Comparison of ENCODE assay signal across 9 cellular contexts in the genomic region with DNA sequence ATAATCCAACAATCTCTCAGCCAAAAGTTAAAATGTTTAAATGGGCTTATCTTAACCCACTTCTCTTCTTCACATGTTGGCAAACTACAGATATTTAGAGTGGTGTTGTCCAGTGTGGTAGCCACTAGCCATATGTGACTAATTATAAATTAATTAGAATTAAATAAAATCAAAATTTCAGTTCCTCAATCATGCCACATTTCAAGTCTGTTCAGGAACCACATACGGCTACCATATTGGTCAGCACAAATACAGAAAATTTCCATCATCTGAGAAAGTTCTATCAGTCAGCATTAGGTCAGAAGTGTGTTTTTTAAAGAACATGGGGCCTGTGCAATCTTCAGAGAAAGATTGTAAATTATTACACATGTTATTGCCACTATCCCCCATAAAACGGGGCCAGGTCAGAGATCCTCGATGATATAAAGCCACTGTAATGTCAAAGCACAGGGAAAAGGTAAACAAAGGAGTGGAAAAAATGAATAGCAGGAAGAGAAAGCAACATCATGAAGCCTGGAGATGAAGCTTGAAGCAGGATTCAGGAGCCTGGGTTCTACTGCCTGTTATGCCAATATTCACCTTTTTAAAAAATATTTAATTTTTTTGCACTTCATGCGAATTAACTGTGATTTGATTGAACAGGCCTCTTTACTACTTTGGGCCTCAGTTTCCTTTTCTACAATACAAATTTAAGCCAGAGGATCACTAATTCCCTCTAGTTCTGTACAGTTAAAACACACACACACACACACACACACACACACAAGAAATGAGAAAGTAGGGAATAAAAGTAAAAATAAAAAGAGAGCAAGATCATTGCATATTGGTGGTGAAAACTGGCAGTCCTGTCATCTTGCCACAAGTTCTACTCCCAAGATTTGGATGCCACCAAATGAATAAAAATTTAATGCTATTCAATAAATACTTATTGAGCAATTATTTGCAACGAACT. TPM values are rescaled to one million over a fixed set of nuclear protein-coding genes. Genes with fewer than 3 reads are reported as not detected.
A peak's percentile ranks its signal among the peaks of the same experiment; 100 is the strongest.
DNase-seq lines count a peak whose midpoint lies in the region; ATAC-seq and TF ChIP-seq lines count a peak whose summit lies in the region.
"Had no signal": no experiment of that assay in that cellular context is flagged by ENCODE, and none has a peak within 500 bp of the region (broad histone marks: within the 10 kb centered on the region; RNA-seq: fewer than 3 reads in every experiment).

No MANE protein-coding gene starts in this region.

- no peak for DNase-seq in MG63
- DNase-seq in coronary artery (ENCODE audit: low spot score): no peak
- no peak for DNase-seq in pons (ENCODE audit: low spot score)
- no peak for DNase-seq in KBM-7
- DNase-seq: midbrain had no signal

- H4K20me1 ChIP-seq in DOHH2 (ENCODE audit: control insufficient read depth, insufficient read depth, low read depth, low read length): 0 out of 2 replicates have a peak, but pooled peaks cover 5% of the 10 kb centered on the region

- no peaks in the 10 kb centered on the region for H3K9me3 ChIP-seq in DOHH2 (ENCODE audit: control insufficient read depth, insufficient read depth, low read length)
- H3K9me3 ChIP-seq in MG63: no peaks in the 10 kb centered on the region
- peaks cover 13% of the 10 kb centered on the region for H3K9me3 ChIP-seq in neuron (ENCODE audit: low read length)

- TF ChIP-seq CTCF in DOHH2 (IDR thresholded peaks at IDR 0.05; ENCODE audit: low read depth, low read length, poor library complexity, severe bottlenecking): no peak
- TF ChIP-seq CTCF in coronary artery (IDR thresholded peaks at IDR 0.05): no peak

- H3K36me3 ChIP-seq in DOHH2 (ENCODE audit: control insufficient read depth, low read length) (peaks cover 40% of the 10 kb centered on the region), MG63 (peaks cover 16% of the 10 kb centered on the region), neuron (ENCODE audit: insufficient read depth, low read length) (peaks cover 6% of the 10 kb centered on the region)

- no peaks in the 10 kb centered on the region for H3K9me2 ChIP-seq in DOHH2 (replicated peaks; ENCODE audit: control insufficient read depth, low read length)

- H3K27me3 ChIP-seq in DOHH2 (ENCODE audit: control insufficient read depth, low read length) (no peaks in the 10 kb centered on the region), MG63 (no peaks in the 10 kb centered on the region), neuron (ENCODE audit: insufficient read depth, low read length) (no peaks in the 10 kb centered on the region)

- H3F3A ChIP-seq in DOHH2 (ENCODE audit: control insufficient read depth, insufficient read depth): peaks cover 18% of the 10 kb centered on the region

- in situ Hi-C loops in KBM-7 (cut with MboI; ENCODE audit: low pct_unique_long_range_greater_than_20kb, low sequenced_read_pairs): no loop called here

- peak overlapping the region; percentile 94 for H3K4me3 ChIP-seq in DOHH2 (ENCODE audit: low read length)
- peak overlapping the region; percentile 80 for H3K4me3 ChIP-seq in MG63
- peak overlapping the region; percentile 92 for H3K4me3 ChIP-seq in coronary artery
- H3K4me3 ChIP-seq in neuron (ENCODE audit: low read length): peak overlapping the region; percentile 88

- no peak overlapping the region for H2AFZ ChIP-seq in neuron (ENCODE audit: low read depth, low read length)

- ATAC-seq in HG02884 (IDR thresholded peaks at IDR 0.05; ENCODE audit: unreplicated experiment) (no peak), GM21619 (IDR thresholded peaks at IDR 0.05; ENCODE audit: unreplicated experiment) (no peak)

- H3K4me2 ChIP-seq in DOHH2 (ENCODE audit: low read length): peak overlapping the region; percentile 74

- H3K27ac ChIP-seq in DOHH2 (ENCODE audit: low read depth, low read length) (no peak overlapping the region), coronary artery (no peak overlapping the region)

- H3K4me1 ChIP-seq in DOHH2 (ENCODE audit: control insufficient read depth, low read length) (peaks cover 40% of the 10 kb centered on the region), neuron (ENCODE audit: insufficient read depth, low read length) (peaks cover 10% of the 10 kb centered on the region)

- peaks cover 71% of the 10 kb centered on the region for H3K79me2 ChIP-seq in DOHH2 (ENCODE audit: control insufficient read depth, low read length)

RNA-seq across cellular contexts. Expression of gene RSBN1, which starts 2.3 kb away (rescaled TPM):
- 6.9 and 40.7 TPM in 2 replicates for total RNA-seq in MG63 (2014; rRNA removed; shearing (Covaris generic); ENCODE audit: low replicate concordance)

RNA-seq across cellular contexts. Expression of gene PHTF1, which starts 50.6 kb away (rescaled TPM):
- total RNA-seq in MG63 (2014; rRNA removed; shearing (Covaris generic); ENCODE audit: low replicate concordance): 25.0 and 30.2 TPM in 2 replicates
